Comparison of ENCODE assay signal across 1 cellular context in the genomic region with DNA sequence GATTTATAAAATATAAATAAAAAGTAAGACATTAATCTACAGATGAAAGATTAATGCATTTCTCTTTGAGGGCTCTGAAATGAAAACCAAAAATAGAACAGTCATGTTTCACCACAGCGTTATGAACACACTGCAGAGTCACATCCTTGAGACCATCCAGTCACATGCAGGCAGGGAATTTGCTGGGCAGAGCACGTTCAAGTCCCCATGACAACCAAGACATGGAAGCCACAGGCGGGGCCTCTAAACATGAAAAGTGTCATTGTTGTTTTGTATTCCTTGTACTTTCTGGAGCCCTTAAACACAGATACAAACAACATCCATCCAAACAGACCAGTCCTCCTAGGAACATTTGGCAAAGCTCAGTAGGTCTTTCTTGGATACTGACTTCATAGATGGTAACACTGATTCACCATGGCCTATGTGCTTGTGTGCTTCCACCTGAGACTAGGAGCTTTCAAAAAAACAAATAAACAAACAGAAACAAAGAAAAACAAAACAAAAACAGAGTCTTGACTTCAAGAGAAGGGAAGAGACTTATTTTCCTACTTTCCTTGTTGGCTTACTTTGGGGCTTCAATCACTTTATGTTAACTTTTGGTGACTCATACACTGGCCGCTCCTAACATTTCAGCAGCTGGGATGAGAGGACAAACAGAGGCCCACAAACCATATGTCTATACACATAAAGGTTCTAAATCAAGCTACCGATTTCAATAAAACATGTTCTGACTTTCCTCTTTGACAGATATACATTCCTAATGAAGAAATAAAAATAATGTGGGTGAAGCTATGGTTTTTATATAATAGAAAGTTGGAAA.
TF ChIP-seq lines count a peak whose summit lies in the region.

No MANE protein-coding gene starts in this region.

TF ChIP-seq in SK-N-SH treated with all-trans-retinoic acid at 6 μM for 48 hours, 23 proteins besides CTCF, POLR2A, EP300 and RAD21 (continued from another document):
- TF ChIP-seq, protein P1, sequence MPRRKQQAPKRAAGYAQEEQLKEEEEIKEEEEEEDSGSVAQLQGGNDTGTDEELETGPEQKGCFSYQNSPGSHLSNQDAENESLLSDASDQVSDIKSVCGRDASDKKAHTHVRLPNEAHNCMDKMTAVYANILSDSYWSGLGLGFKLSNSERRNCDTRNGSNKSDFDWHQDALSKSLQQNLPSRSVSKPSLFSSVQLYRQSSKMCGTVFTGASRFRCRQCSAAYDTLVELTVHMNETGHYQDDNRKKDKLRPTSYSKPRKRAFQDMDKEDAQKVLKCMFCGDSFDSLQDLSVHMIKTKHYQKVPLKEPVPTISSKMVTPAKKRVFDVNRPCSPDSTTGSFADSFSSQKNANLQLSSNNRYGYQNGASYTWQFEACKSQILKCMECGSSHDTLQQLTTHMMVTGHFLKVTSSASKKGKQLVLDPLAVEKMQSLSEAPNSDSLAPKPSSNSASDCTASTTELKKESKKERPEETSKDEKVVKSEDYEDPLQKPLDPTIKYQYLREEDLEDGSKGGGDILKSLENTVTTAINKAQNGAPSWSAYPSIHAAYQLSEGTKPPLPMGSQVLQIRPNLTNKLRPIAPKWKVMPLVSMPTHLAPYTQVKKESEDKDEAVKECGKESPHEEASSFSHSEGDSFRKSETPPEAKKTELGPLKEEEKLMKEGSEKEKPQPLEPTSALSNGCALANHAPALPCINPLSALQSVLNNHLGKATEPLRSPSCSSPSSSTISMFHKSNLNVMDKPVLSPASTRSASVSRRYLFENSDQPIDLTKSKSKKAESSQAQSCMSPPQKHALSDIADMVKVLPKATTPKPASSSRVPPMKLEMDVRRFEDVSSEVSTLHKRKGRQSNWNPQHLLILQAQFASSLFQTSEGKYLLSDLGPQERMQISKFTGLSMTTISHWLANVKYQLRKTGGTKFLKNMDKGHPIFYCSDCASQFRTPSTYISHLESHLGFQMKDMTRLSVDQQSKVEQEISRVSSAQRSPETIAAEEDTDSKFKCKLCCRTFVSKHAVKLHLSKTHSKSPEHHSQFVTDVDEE (CRISPR knock-in tag; IDR thresholded peaks at IDR 0.05) = no peak
- TF ChIP-seq, protein P2, sequence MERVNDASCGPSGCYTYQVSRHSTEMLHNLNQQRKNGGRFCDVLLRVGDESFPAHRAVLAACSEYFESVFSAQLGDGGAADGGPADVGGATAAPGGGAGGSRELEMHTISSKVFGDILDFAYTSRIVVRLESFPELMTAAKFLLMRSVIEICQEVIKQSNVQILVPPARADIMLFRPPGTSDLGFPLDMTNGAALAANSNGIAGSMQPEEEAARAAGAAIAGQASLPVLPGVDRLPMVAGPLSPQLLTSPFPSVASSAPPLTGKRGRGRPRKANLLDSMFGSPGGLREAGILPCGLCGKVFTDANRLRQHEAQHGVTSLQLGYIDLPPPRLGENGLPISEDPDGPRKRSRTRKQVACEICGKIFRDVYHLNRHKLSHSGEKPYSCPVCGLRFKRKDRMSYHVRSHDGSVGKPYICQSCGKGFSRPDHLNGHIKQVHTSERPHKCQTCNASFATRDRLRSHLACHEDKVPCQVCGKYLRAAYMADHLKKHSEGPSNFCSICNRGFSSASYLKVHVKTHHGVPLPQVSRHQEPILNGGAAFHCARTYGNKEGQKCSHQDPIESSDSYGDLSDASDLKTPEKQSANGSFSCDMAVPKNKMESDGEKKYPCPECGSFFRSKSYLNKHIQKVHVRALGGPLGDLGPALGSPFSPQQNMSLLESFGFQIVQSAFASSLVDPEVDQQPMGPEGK (CRISPR knock-in tag; IDR thresholded peaks at IDR 0.05; ENCODE audit: borderline replicate concordance) = no peak
